ENCODE assay signal across 9 cellular contexts in genomic region chr16:1378804-1379053, GRCh38. TPM values are rescaled to one million over a fixed set of nuclear protein-coding genes. Genes with fewer than 3 reads are reported as not detected.
DNase-seq lines count a peak whose midpoint lies in the region; ATAC-seq, FAIRE-seq and TF ChIP-seq lines count a peak whose summit lies in the region.
"Had no signal": no experiment of that assay in that cellular context is flagged by ENCODE, and none has a peak within 500 bp of the region (broad histone marks: within the 10 kb centered on the region; RNA-seq: fewer than 3 reads in every experiment).

No MANE protein-coding gene starts in this region.

- H3K4me1 ChIP-seq in BLaER1 treated with 17β-estradiol and CSF1 and Interleukin-3, amounts not matched to agents 10 nM and 100 nM = peaks cover 15 to 28% (median 24%) of the 10 kb centered on the region in 10 experiments
- peaks cover 14% of the 10 kb centered on the region for H3K4me1 ChIP-seq in Karpas-422 (ENCODE audit: low read length)

- H3K27me3 ChIP-seq in BLaER1 treated with 17β-estradiol and CSF1 and Interleukin-3, amounts not matched to agents 10 nM and 100 nM = no peaks in the 10 kb centered on the region
- no peaks in the 10 kb centered on the region for H3K27me3 ChIP-seq in Karpas-422 (ENCODE audit: low read length)
- H3K27me3 ChIP-seq in dorsolateral prefrontal cortex = no peaks in the 10 kb centered on the region

- peak overlapping the region; percentile 54 to 79 (median 71) for H3K4me3 ChIP-seq in BLaER1 treated with 17β-estradiol and CSF1 and Interleukin-3, amounts not matched to agents 10 nM and 100 nM
- H3K4me3 ChIP-seq in Karpas-422 (ENCODE audit: low read length) = peak overlapping the region; percentile 69
- H3K4me3 ChIP-seq in dorsolateral prefrontal cortex = peak overlapping the region in 57 of 59 donors; percentile 28 to 70 (median 56)

- peaks cover 26 to 74% (median 54%) of the 10 kb centered on the region in 11 experiments for H3K36me3 ChIP-seq in BLaER1 treated with 17β-estradiol and CSF1 and Interleukin-3, amounts not matched to agents 10 nM and 100 nM
- H3K36me3 ChIP-seq in Karpas-422 (ENCODE audit: insufficient read depth, low read length) = no peaks in the 10 kb centered on the region

- intact Hi-C loops in dorsolateral prefrontal cortex (cut with DNase I) = no loop called here

- H3K36me3 Mint-ChIP-seq in neural crest cell (ENCODE audit: low read depth) = no peaks in the 10 kb centered on the region

- H3K27ac ChIP-seq in BLaER1 treated with 17β-estradiol and CSF1 and Interleukin-3, amounts not matched to agents 10 nM and 100 nM = peak overlapping the region in 9 of 11 experiments; percentile 91 to 99 (median 98); a peak in 18 of 22 replicates
- H3K27ac ChIP-seq in Karpas-422 (ENCODE audit: low read length) (no peak overlapping the region; the same call in 1 of the 2 replicates), dorsolateral prefrontal cortex (peak overlapping the region in 43 of 59 donors; percentile 8 to 87 (median 56))

- H3K4me1 Mint-ChIP-seq in neural crest cell = peaks cover 19% of the 10 kb centered on the region

- DNase-seq in Karpas-422 (no peak), dorsolateral prefrontal cortex (no peak), neural crest cell (ENCODE audit: low read depth, low spot score) (no peak), RCC 7860 (ENCODE audit: low spot score) (no peak)
- DNase-seq: NCI-H1694 treated with DMSO at 0.1 percent for 48 hours had no signal

- peak overlapping the region; percentile 76 to 99 (median 94); a peak in 21 of 22 replicates for H3K9ac ChIP-seq in BLaER1 treated with 17β-estradiol and CSF1 and Interleukin-3, amounts not matched to agents 10 nM and 100 nM
- peak overlapping the region; percentile 81 for H3K9ac ChIP-seq in Karpas-422 (ENCODE audit: low read length)

- H3K9me3 Mint-ChIP-seq in neural crest cell = no peaks in the 10 kb centered on the region

- H2AFZ ChIP-seq in Karpas-422 (ENCODE audit: low read length) = no peak overlapping the region

- no peaks in the 10 kb centered on the region for H3K9me2 ChIP-seq in Karpas-422 (replicated peaks; ENCODE audit: insufficient read depth, low read length)

- no peak for TF ChIP-seq CTCF in dorsolateral prefrontal cortex (IDR thresholded peaks at IDR 0.05 in 54 of 56, conservative IDR thresholded peaks at IDR 0.05 in 2 of 56; ENCODE audit: low read depth in 1 of 56, partially characterized antibody in 56 of 56)
- TF ChIP-seq CTCF in neural crest cell (conservative IDR thresholded peaks at IDR 0.05) = no peak

- peak overlapping the region; percentile 89 to 100 (median 97) for H3K4me2 ChIP-seq in BLaER1 treated with 17β-estradiol and CSF1 and Interleukin-3, amounts not matched to agents 10 nM and 100 nM
- H3K4me2 ChIP-seq in Karpas-422 (ENCODE audit: low read depth, low read length, poor library complexity, severe bottlenecking) = peak overlapping the region; percentile 73

- H3K79me2 ChIP-seq in Karpas-422 (ENCODE audit: low read length) = peaks cover 18% of the 10 kb centered on the region

- H3K27me3 Mint-ChIP-seq in neural crest cell (ENCODE audit: low read depth) = peaks cover 2% of the 10 kb centered on the region

- peak overlapping the region; percentile 87 for H3K27ac Mint-ChIP-seq in neural crest cell (ENCODE audit: unreplicated experiment)

- peak overlapping the region; percentile 85 for H3K4me3 Mint-ChIP-seq in neural crest cell

- no peak for ATAC-seq in HG03571 (IDR thresholded peaks at IDR 0.05; ENCODE audit: unreplicated experiment)
- no peak for ATAC-seq in HG03342 (IDR thresholded peaks at IDR 0.05; ENCODE audit: unreplicated experiment)
- no peak for ATAC-seq in GM18909 (IDR thresholded peaks at IDR 0.05; ENCODE audit: poor library complexity, unreplicated experiment)

- peaks cover 43 to 66% (median 55%) of the 10 kb centered on the region in 11 experiments; a peak in 21 of 22 replicates for H4K20me1 ChIP-seq in BLaER1 treated with 17β-estradiol and CSF1 and Interleukin-3, amounts not matched to agents 10 nM and 100 nM
- peaks cover 5% of the 10 kb centered on the region; the same call in 1 of the 2 replicates for H4K20me1 ChIP-seq in Karpas-422 (ENCODE audit: insufficient read depth, low read depth, low read length)

- no peak for FAIRE-seq in RCC 7860 (lab: Jason Lieb, UNC)

- no peaks in the 10 kb centered on the region for H3K9me3 ChIP-seq in BLaER1 treated with 17β-estradiol and CSF1 and Interleukin-3, amounts not matched to agents 10 nM and 100 nM (replicated peaks in 1 of 11)
- no peaks in the 10 kb centered on the region for H3K9me3 ChIP-seq in Karpas-422 (ENCODE audit: low read length)

RNA-seq across cellular contexts. Expression of gene GNPTG, which starts 27.0 kb away (rescaled TPM):
- 19.6 and 39.1 TPM in 2 replicates for total RNA-seq in Karpas-422 (2014; rRNA removed; shearing (Covaris generic); ENCODE audit: low replicate concordance)
- 100 to 1,000 TPM in 112 of 120 experiments, 10 to 100 TPM in 8; 85.9 to 151 (median 118) TPM for total RNA-seq in dorsolateral prefrontal cortex
- 32.8 and 38.3 TPM in 2 replicates for total RNA-seq in neural crest cell

RNA-seq across cellular contexts. Expression of gene TSR3, which starts 27.1 kb away (rescaled TPM):
- total RNA-seq in Karpas-422 (2014; rRNA removed; shearing (Covaris generic); ENCODE audit: low replicate concordance) = 20.1 and 70.0 TPM in 2 replicates
- total RNA-seq in dorsolateral prefrontal cortex (10 to 100 TPM; 30.3 to 68.2 (median 46.8) TPM), neural crest cell (65.6 and 66.2 TPM in 2 replicates)

RNA-seq across cellular contexts. Expression of gene UNKL, which starts 35.8 kb away (rescaled TPM):
- 9.8 and 20.8 TPM in 2 replicates for total RNA-seq in Karpas-422 (2014; rRNA removed; shearing (Covaris generic); ENCODE audit: low replicate concordance)
- total RNA-seq in dorsolateral prefrontal cortex (10 to 100 TPM; 25.4 to 69.9 (median 43.8) TPM), neural crest cell (18.6 and 26.2 TPM in 2 replicates)

RNA-seq across cellular contexts. Expression of gene UQCC4, which starts 41.8 kb away (rescaled TPM):
- 19.0 and 22.2 TPM in 2 replicates for total RNA-seq in Karpas-422 (2014; rRNA removed; shearing (Covaris generic); ENCODE audit: low replicate concordance)
- total RNA-seq in dorsolateral prefrontal cortex = 10 to 100 TPM in 99 of 120 experiments, 1 to 10 TPM in 21; 6.3 to 19.7 (median 12.3) TPM
- total RNA-seq in neural crest cell = 17.1 and 17.8 TPM in 2 replicates

RNA-seq across cellular contexts. Expression of gene BAIAP3, which starts 45.3 kb away (rescaled TPM):
- 0.18 TPM in 1 of 2 replicates, not detected in the other for total RNA-seq in Karpas-422 (2014; rRNA removed; shearing (Covaris generic); ENCODE audit: low replicate concordance)
- total RNA-seq in dorsolateral prefrontal cortex = 100 to 1,000 TPM in 100 of 120 experiments, 10 to 100 TPM in 20; 24.1 to 289 (median 137) TPM
- 3.4 and 4.0 TPM in 2 replicates for total RNA-seq in neural crest cell
